ENCODE assay signal across 31 cellular contexts in genomic region chr15:66716668-66717025, GRCh38. TPM values are rescaled to one million over a fixed set of nuclear protein-coding genes. Genes with fewer than 3 reads are reported as not detected.
DNase-seq lines count a peak whose midpoint lies in the region; ATAC-seq and TF ChIP-seq lines count a peak whose summit lies in the region.
"Had no signal": no experiment of that assay in that cellular context is flagged by ENCODE, and none has a peak within 500 bp of the region (broad histone marks: within the 10 kb centered on the region; RNA-seq: fewer than 3 reads in every experiment).

No MANE protein-coding gene starts in this region.

- no TSS peak for BruUV-seq in Panc1 (replicated peaks; lab: Mats Ljungman, UMichigan)

- POLR2A ChIA-PET in Panc1 (lab: Charles Lee): no interaction called here

- H3K36me3 ChIP-seq in BLaER1 treated with 17β-estradiol and CSF1 and Interleukin-3, amounts not matched to agents 10 nM and 100 nM: peaks cover 0 to 62% (median 0%) of the 10 kb centered on the region in 11 experiments; a peak in 9 of 22 replicates
- peaks cover 4% of the 10 kb centered on the region; the same call in 1 of the 2 replicates for H3K36me3 ChIP-seq in Panc1 (ENCODE audit: control insufficient read depth, insufficient read depth, low read length)
- no peaks in the 10 kb centered on the region for H3K36me3 ChIP-seq in smooth muscle cell (ENCODE audit: low read depth)
- peaks cover 0 to 8% (median 0%) of the 10 kb centered on the region in 4 donors for H3K36me3 ChIP-seq in sigmoid colon
- H3K36me3 ChIP-seq: breast epithelium, Peyer's patch had no signal

- DNase-seq in Panc1 (ENCODE audit: low read depth, low spot score): no peak
- peak; percentile 16 for DNase-seq in fibroblast of mammary gland (ENCODE audit: low read depth)
- DNase-seq in smooth muscle cell (lab: John Stamatoyannopoulos, UW; ENCODE audit: unreplicated experiment): no peak
- no peak for DNase-seq in GM20000 (ENCODE audit: low spot score)
- no peak for DNase-seq in sigmoid colon
- no peak for DNase-seq in stimulated activated CD4-positive, alpha-beta T cell treated with anti-CD3 and anti-CD28 coated beads, Interleukin-4, amount 100 ng/mL, for 24 hours
- DNase-seq in activated CD8-positive, alpha-beta memory T cell treated with anti-CD3 and anti-CD28 coated beads, Interleukin-2, amount 50 U/mL, for 48 hours: no peak
- DNase-seq: activated CD4-positive, alpha-beta memory T cell treated with anti-CD3 and anti-CD28 coated beads, Interleukin-2, amount 10 ng/mL, durations not matched to agents 7 days and 5 days; activated CD4-positive, CD25-positive, alpha-beta regulatory T cell treated with anti-CD3 and anti-CD28 coated beads, Interleukin-2, amount 50 U/mL, for 72 hours; activated naive CD4-positive, alpha-beta T cell treated with anti-CD3 and anti-CD28 coated beads, Interleukin-2, amount 50 U/mL, for 16 hours; amygdala; effector memory CD4-positive, alpha-beta T cell; foreskin melanocyte; heart right ventricle; mammary epithelial cell; NCI-H1048; NCI-H1930; NCI-H524 treated with DMSO at 0.1 percent for 48 hours; NK-92 treated with Interleukin-12 subunit alpha and Interleukin-12 subunit beta, amount 100 ng/mL, for 24 hours; Peyer's patch; psoas muscle; stimulated activated naive CD8-positive, alpha-beta T cell treated with anti-CD3 and anti-CD28 coated beads, Interleukin-15, amount 100 ng/mL, for 72 hours; trophoblast cell had no signal

- H3K79me2 ChIP-seq in smooth muscle cell (ENCODE audit: low read depth): peaks cover 97% of the 10 kb centered on the region

- peak overlapping the region; percentile 23 to 74 (median 65); a peak in 17 of 22 replicates for H3K4me2 ChIP-seq in BLaER1 treated with 17β-estradiol and CSF1 and Interleukin-3, amounts not matched to agents 10 nM and 100 nM
- H3K4me2 ChIP-seq in smooth muscle cell: no peak overlapping the region
- H3K4me2 ChIP-seq: GM23338 had no signal

- intact Hi-C loops in Panc1 (cut with micrococcal nuclease; ENCODE audit: unreplicated experiment) (no loop called here), sigmoid colon (cut with DNase I) (no loop called here)

- TF ChIP-seq POLR2A in sigmoid colon (IDR thresholded peaks at IDR 0.05): no peak

- WGBS in smooth muscle cell (ENCODE audit: low lambda C conversion rate): 78% methylated on average over 4 of the region's 4 CpGs
- WGBS in sigmoid colon, 2 donors: 59 to 66% methylated on average over 4 of the region's 4 CpGs

- H3K27ac ChIP-seq in BLaER1 treated with 17β-estradiol and CSF1 and Interleukin-3, amounts not matched to agents 10 nM and 100 nM: no peak overlapping the region
- H3K27ac ChIP-seq in Panc1 (ENCODE audit: low read length) (peak overlapping the region; percentile 24; the same call in 1 of the 2 replicates), smooth muscle cell (ENCODE audit: low read depth) (peak overlapping the region; percentile 30), sigmoid colon (no peak overlapping the region)
- H3K27ac ChIP-seq: Peyer's patch, psoas muscle, SJSA1 had no signal

- H4K20me1 ChIP-seq in BLaER1 treated with 17β-estradiol and CSF1 and Interleukin-3, amounts not matched to agents 10 nM and 100 nM: peaks cover 0 to 99% (median 0%) of the 10 kb centered on the region in 11 experiments; a peak in 9 of 22 replicates
- H4K20me1 ChIP-seq in smooth muscle cell (ENCODE audit: low read depth): peaks cover 99% of the 10 kb centered on the region

- no peak overlapping the region for H3K4me3 ChIP-seq in BLaER1 treated with 17β-estradiol and CSF1 and Interleukin-3, amounts not matched to agents 10 nM and 100 nM
- no peak overlapping the region for H3K4me3 ChIP-seq in Panc1 (ENCODE audit: low read depth in 2 of 2, low read length in 2 of 2)
- no peak overlapping the region for H3K4me3 ChIP-seq in fibroblast of mammary gland (ENCODE audit: control insufficient read depth, low read depth, low read length)
- no peak overlapping the region for H3K4me3 ChIP-seq in smooth muscle cell
- no peak overlapping the region for H3K4me3 ChIP-seq in sigmoid colon
- H3K4me3 ChIP-seq: breast epithelium, GM23338, heart right ventricle, Peyer's patch, psoas muscle, SJSA1 had no signal

- peaks cover 64% of the 10 kb centered on the region for H3F3A ChIP-seq in smooth muscle cell (ENCODE audit: low read depth)

- peaks cover 41 to 52% (median 44%) of the 10 kb centered on the region in 10 experiments for H3K4me1 ChIP-seq in BLaER1 treated with 17β-estradiol and CSF1 and Interleukin-3, amounts not matched to agents 10 nM and 100 nM
- H3K4me1 ChIP-seq in Panc1 (ENCODE audit: control insufficient read depth, insufficient read depth, low read length): peaks cover 53% of the 10 kb centered on the region
- peaks cover 29% of the 10 kb centered on the region for H3K4me1 ChIP-seq in smooth muscle cell (ENCODE audit: low read depth)
- peaks cover 0 to 31% (median 19%) of the 10 kb centered on the region in 4 donors for H3K4me1 ChIP-seq in sigmoid colon
- H3K4me1 ChIP-seq: breast epithelium, psoas muscle had no signal

- in situ Hi-C loops in Panc1 (cut with HindIII; ENCODE audit: low pct_unique_long_range_greater_than_20kb, low sequenced_read_pairs): no loop called here

- H3K9me3 ChIP-seq in BLaER1 treated with 17β-estradiol and CSF1 and Interleukin-3, amounts not matched to agents 10 nM and 100 nM (replicated peaks in 1 of 11): no peaks in the 10 kb centered on the region
- H3K9me3 ChIP-seq in Panc1 (ENCODE audit: control insufficient read depth, insufficient read depth, low read depth, low read length): no peaks in the 10 kb centered on the region
- no peaks in the 10 kb centered on the region for H3K9me3 ChIP-seq in smooth muscle cell (replicated peaks; ENCODE audit: low read depth)
- no peaks in the 10 kb centered on the region for H3K9me3 ChIP-seq in sigmoid colon
- H3K9me3 ChIP-seq: breast epithelium, heart right ventricle, Peyer's patch, psoas muscle, SJSA1 had no signal

- H3K9ac ChIP-seq in BLaER1 treated with 17β-estradiol and CSF1 and Interleukin-3, amounts not matched to agents 10 nM and 100 nM: no peak overlapping the region
- no peak overlapping the region for H3K9ac ChIP-seq in smooth muscle cell (ENCODE audit: low read depth)

- H3K27me3 ChIP-seq in BLaER1 treated with 17β-estradiol and CSF1 and Interleukin-3, amounts not matched to agents 10 nM and 100 nM: no peaks in the 10 kb centered on the region
- H3K27me3 ChIP-seq in Panc1 (ENCODE audit: control insufficient read depth, insufficient read depth, low read length) (no peaks in the 10 kb centered on the region), smooth muscle cell (ENCODE audit: low read depth) (no peaks in the 10 kb centered on the region), sigmoid colon (no peaks in the 10 kb centered on the region)
- H3K27me3 ChIP-seq: breast epithelium, heart right ventricle, Peyer's patch, SJSA1 had no signal

- TF ChIP-seq CTCF in Panc1 (IDR thresholded peaks at IDR 0.05): no peak
- no peak for TF ChIP-seq CTCF in fibroblast of mammary gland (conservative IDR thresholded peaks at IDR 0.05; ENCODE audit: control insufficient read depth, insufficient read depth, low read depth, low read length)
- TF ChIP-seq CTCF in smooth muscle cell (IDR thresholded peaks at IDR 0.05; ENCODE audit: borderline replicate concordance, insufficient read depth, poor library complexity, severe bottlenecking): no peak
- TF ChIP-seq CTCF in GM20000 (IDR thresholded peaks at IDR 0.05; ENCODE audit: extremely low read depth, missing control alignments): no peak
- TF ChIP-seq CTCF in sigmoid colon (IDR thresholded peaks at IDR 0.05): no peak

- CTCF ChIA-PET in Panc1 (lab: Charles Lee): no interaction called here

- no peak for TF ChIP-seq EP300 in sigmoid colon (IDR thresholded peaks at IDR 0.05)

- no peak for ATAC-seq in Panc1
- ATAC-seq: activated T-helper 17 cell treated with anti-CD3 and anti-CD28 coated beads, Interleukin-2, amount 50 U/mL, for 72 hours; esophagus mucosa; GM23338; HepG2; psoas muscle; stimulated activated naive CD8-positive, alpha-beta T cell treated with anti-CD3 and anti-CD28 coated beads, Interleukin-15, amount 100 ng/mL, for 72 hours had no signal

- no peak overlapping the region for H2AFZ ChIP-seq in smooth muscle cell (ENCODE audit: low read depth)
- H2AFZ ChIP-seq: GM23338 had no signal

RNA-seq across cellular contexts. Expression of gene SMAD6, which starts 14.6 kb away (rescaled TPM):
- total RNA-seq in Panc1 (2021; ENCODE audit: unreplicated experiment) (45.9 TPM), smooth muscle cell (41.6 and 42.6 TPM in 2 replicates), sigmoid colon (1 to 10 TPM; 4.8 to 8.0 (median 5.8) TPM)
- 52.1 TPM for polyA plus RNA-seq in Panc1 (2012; ENCODE audit: insufficient read length)
- polyA plus RNA-seq in smooth muscle cell (37.9 and 44.0 TPM in 2 replicates), sigmoid colon (1 to 10 TPM; 1.8 to 9.2 (median 1.8) TPM)
- polyA plus RNA-seq: CD14-positive monocyte had no signal

Comparison
In these comparisons a context has a peak if more than half of its experiments do, and no peak if none do; other contexts are left out.
1. H3K27ac ChIP-seq: peak in Panc1 (single experiment) and smooth muscle cell (single experiment); none in BLaER1 treated with 17β-estradiol and CSF1 and Interleukin-3, amounts not matched to agents 10 nM and 100 nM (0 of 11) and sigmoid colon (0 of 4).